In the genomic region with DNA sequence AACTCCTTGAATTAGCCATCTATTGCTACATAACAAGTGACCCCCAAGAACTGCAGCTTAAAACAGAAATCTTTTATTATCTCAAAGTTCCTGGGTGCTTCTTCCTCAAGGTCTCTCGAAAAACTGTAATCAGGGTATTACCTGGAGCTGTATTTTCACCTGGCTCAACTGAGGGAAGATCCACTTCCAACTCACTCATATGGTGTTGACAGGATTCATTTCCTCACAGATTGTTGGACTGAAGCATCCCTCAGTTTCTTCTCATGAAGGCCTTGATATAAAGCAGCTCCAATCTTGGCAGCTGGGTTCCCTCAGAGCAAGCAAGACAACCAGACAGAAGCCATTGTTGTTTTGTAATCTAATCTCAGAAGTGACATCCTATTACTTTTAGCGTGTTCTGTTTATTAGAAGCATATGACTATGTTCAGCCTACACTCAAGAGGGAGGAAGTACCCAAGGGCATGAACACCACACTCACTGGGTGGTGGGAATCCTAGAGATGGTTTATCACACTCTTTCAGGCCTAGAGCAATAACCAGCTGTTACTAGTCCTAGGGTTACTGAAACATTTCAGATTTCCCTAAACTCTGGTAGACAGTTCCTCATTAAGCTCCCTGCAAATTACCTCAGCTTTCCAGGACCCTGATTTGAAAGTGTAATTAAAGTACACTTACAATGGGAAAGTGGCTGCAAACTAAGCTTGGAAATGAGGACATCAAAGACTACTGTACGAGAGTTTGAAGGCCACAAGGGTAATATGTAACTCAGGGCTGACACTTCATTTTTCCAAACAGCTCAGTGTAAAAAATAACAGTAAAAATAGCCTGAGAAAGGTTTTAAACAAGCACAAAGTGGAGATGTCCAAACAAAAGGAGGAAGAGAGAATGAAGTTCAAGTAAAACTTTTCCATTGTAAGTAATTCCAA, we compare ENCODE assay signal across 20 cellular contexts.
A peak's percentile ranks its signal among the peaks of the same experiment; 100 is the strongest.
DNase-seq lines count a peak whose midpoint lies in the region; ATAC-seq and TF ChIP-seq lines count a peak whose summit lies in the region.
"Had no signal": no experiment of that assay in that cellular context is flagged by ENCODE, and none has a peak within 500 bp of the region (broad histone marks: within the 10 kb centered on the region; RNA-seq: fewer than 3 reads in every experiment).

No MANE protein-coding gene starts in this region.

- H3K4me1 ChIP-seq in BE2C (peaks cover 36% of the 10 kb centered on the region), lower lobe of right lung (peaks cover 26% of the 10 kb centered on the region), endodermal cell (ENCODE audit: control insufficient read depth, insufficient read depth, low read length) (no peaks in the 10 kb centered on the region)

- no peak for TF ChIP-seq CTCF in BE2C (IDR thresholded peaks at IDR 0.05; ENCODE audit: low read depth, low read length)
- TF ChIP-seq CTCF in HFF-Myc (IDR thresholded peaks at IDR 0.05; ENCODE audit: low read depth, low read length, missing control alignments): no peak
- TF ChIP-seq CTCF in WTC11 (IDR thresholded peaks at IDR 0.05): no peak
- TF ChIP-seq CTCF in lower lobe of right lung (IDR thresholded peaks at IDR 0.05): no peak
- no peak for TF ChIP-seq CTCF in endodermal cell (conservative IDR thresholded peaks at IDR 0.05)
- TF ChIP-seq CTCF in activated CD8-positive, alpha-beta T cell treated with anti-CD3 and anti-CD28 coated beads for 36 hours (IDR thresholded peaks at IDR 0.05): no peak
- no peak for TF ChIP-seq CTCF in type B pancreatic cell (conservative IDR thresholded peaks at IDR 0.05)

- H3K36me3 ChIP-seq in BE2C (no peaks in the 10 kb centered on the region), lower lobe of right lung (no peaks in the 10 kb centered on the region), endodermal cell (ENCODE audit: control insufficient read depth, insufficient read depth, low read length) (no peaks in the 10 kb centered on the region)

- ATAC-seq in WTC11 (no peak), lower lobe of right lung (peak; percentile 44 to 78), HG02759 (IDR thresholded peaks at IDR 0.05; ENCODE audit: unreplicated experiment) (no peak)
- ATAC-seq in activated CD8-positive, alpha-beta T cell treated with anti-CD3 and anti-CD28 coated beads for 36 hours: no peak
- ATAC-seq: K562, Panc1, Right ventricle myocardium inferior had no signal

- no peaks in the 10 kb centered on the region for H3K27me3 ChIP-seq in BE2C
- H3K27me3 ChIP-seq in lower lobe of right lung (ENCODE audit: low read depth): no peaks in the 10 kb centered on the region
- H3K27me3 ChIP-seq in endodermal cell (ENCODE audit: control insufficient read depth, insufficient read depth, low read length, poor library complexity, severe bottlenecking): no peaks in the 10 kb centered on the region

- H3K27me3 Mint-ChIP-seq in WTC11 (ENCODE audit: low read depth): peaks cover 3% of the 10 kb centered on the region; the same call in 1 of the 2 replicates
- peaks cover 12% of the 10 kb centered on the region for H3K27me3 Mint-ChIP-seq in endodermal cell (ENCODE audit: insufficient read depth)
- H3K27me3 Mint-ChIP-seq in activated CD8-positive, alpha-beta T cell treated with anti-CD3 and anti-CD28 coated beads for 36 hours: peaks cover 3% of the 10 kb centered on the region
- no peaks in the 10 kb centered on the region for H3K27me3 Mint-ChIP-seq in type B pancreatic cell
- H3K27me3 Mint-ChIP-seq: CD4-positive, CD25-positive, alpha-beta regulatory T cell had no signal

- H3K4me3 Mint-ChIP-seq in WTC11 (no peak overlapping the region), endodermal cell (no peak overlapping the region), type B pancreatic cell (no peak overlapping the region)
- no peak overlapping the region for H3K4me3 Mint-ChIP-seq in activated CD8-positive, alpha-beta T cell treated with anti-CD3 and anti-CD28 coated beads for 36 hours
- H3K4me3 Mint-ChIP-seq: CD4-positive, CD25-positive, alpha-beta regulatory T cell; H9 had no signal

- H3K9me3 ChIP-seq in BE2C: no peaks in the 10 kb centered on the region
- no peaks in the 10 kb centered on the region for H3K9me3 ChIP-seq in lower lobe of right lung
- H3K9me3 ChIP-seq in endodermal cell (ENCODE audit: control insufficient read depth, low read length): no peaks in the 10 kb centered on the region

- H3K9ac ChIP-seq in endodermal cell (ENCODE audit: extremely low read depth, low read length, poor library complexity, severe bottlenecking): no peak overlapping the region

- H3K36me3 Mint-ChIP-seq in WTC11 (no peaks in the 10 kb centered on the region), endodermal cell (ENCODE audit: low read depth) (no peaks in the 10 kb centered on the region), type B pancreatic cell (no peaks in the 10 kb centered on the region)
- H3K36me3 Mint-ChIP-seq in activated CD8-positive, alpha-beta T cell treated with anti-CD3 and anti-CD28 coated beads for 36 hours (ENCODE audit: low read depth): no peaks in the 10 kb centered on the region
- H3K36me3 Mint-ChIP-seq: CD4-positive, CD25-positive, alpha-beta regulatory T cell had no signal

- H3K4me1 Mint-ChIP-seq in WTC11: no peaks in the 10 kb centered on the region
- peaks cover 5% of the 10 kb centered on the region for H3K4me1 Mint-ChIP-seq in endodermal cell
- no peaks in the 10 kb centered on the region for H3K4me1 Mint-ChIP-seq in activated CD8-positive, alpha-beta T cell treated with anti-CD3 and anti-CD28 coated beads for 36 hours (ENCODE audit: low read depth)
- H3K4me1 Mint-ChIP-seq in type B pancreatic cell (ENCODE audit: unreplicated experiment): peaks cover 12% of the 10 kb centered on the region
- H3K4me1 Mint-ChIP-seq: CD4-positive, CD25-positive, alpha-beta regulatory T cell; H9 had no signal

- CTCF ChIA-PET in WTC11 (lab: Charles Lee): interaction anchor here (1.0 to 1.8 kb wide), 2 partner anchors 12 to 13 kb away, joined by 3 to 4 read pairs; no protein-coding TSS in a partner anchor
- CTCF ChIA-PET in activated CD8-positive, alpha-beta T cell treated with anti-CD3 and anti-CD28 coated beads for 36 hours (lab: Charles Lee): interaction anchor here (1.5 to 2.0 kb wide), 2 partner anchors 12 to 134 kb away, joined by 5 to 7 read pairs; no protein-coding TSS in a partner anchor

- peak overlapping the region; percentile 26 for H3K4me3 ChIP-seq in BE2C (ENCODE audit: low read depth, low read length)
- no peak overlapping the region for H3K4me3 ChIP-seq in HFF-Myc (replicated peaks; ENCODE audit: low read depth, low read length)
- H3K4me3 ChIP-seq in lower lobe of right lung: no peak overlapping the region
- no peak overlapping the region for H3K4me3 ChIP-seq in endodermal cell (ENCODE audit: low read length)
- H3K4me3 ChIP-seq: K562 had no signal

- no peak overlapping the region for H3K27ac Mint-ChIP-seq in WTC11
- no peak overlapping the region for H3K27ac Mint-ChIP-seq in endodermal cell
- H3K27ac Mint-ChIP-seq in activated CD8-positive, alpha-beta T cell treated with anti-CD3 and anti-CD28 coated beads for 36 hours: no peak overlapping the region
- no peak overlapping the region for H3K27ac Mint-ChIP-seq in type B pancreatic cell
- H3K27ac Mint-ChIP-seq: CD4-positive, CD25-positive, alpha-beta regulatory T cell; H9 had no signal

- WGBS in endodermal cell (ENCODE audit: insufficient coverage in 1 of 2, insufficient read length in 1 of 2), 2 experiments: 92 to 100% methylated on average over 2 to 3 of the region's 3 CpGs

- POLR2A ChIA-PET in WTC11 (lab: Charles Lee): no interaction called here
- POLR2A ChIA-PET in activated CD8-positive, alpha-beta T cell treated with anti-CD3 and anti-CD28 coated beads for 36 hours (lab: Charles Lee): no interaction called here

- intact Hi-C loops in lower lobe of right lung (cut with DNase I): no loop called here
- intact Hi-C loops in activated CD8-positive, alpha-beta T cell treated with anti-CD3 and anti-CD28 coated beads for 36 hours (cut with micrococcal nuclease): no loop called here

- H3K27ac ChIP-seq in lower lobe of right lung (no peak overlapping the region), endodermal cell (ENCODE audit: low read depth, low read length) (no peak overlapping the region)

- DNase-seq in BE2C (peak; percentile 27), HFF-Myc (ENCODE audit: extremely low read depth, low read depth) (peak; percentile 19), WTC11 (ENCODE audit: low spot score) (no peak), lower lobe of right lung (no peak), endodermal cell (no peak), type B pancreatic cell (ENCODE audit: extremely low spot score, unreplicated experiment) (no peak)
- DNase-seq in activated CD8-positive, alpha-beta T cell treated with anti-CD3 and anti-CD28 coated beads for 36 hours: no peak
- DNase-seq: ACHN; AML-193; CD4-positive, CD25-positive, alpha-beta regulatory T cell; EL; H9; NCI-H1048; NCI-H1436 treated with DMSO at 0.1 percent for 48 hours; NCI-H2081; NCI-H510A had no signal

- H3K9me3 Mint-ChIP-seq in WTC11: no peaks in the 10 kb centered on the region
- H3K9me3 Mint-ChIP-seq in endodermal cell: no peaks in the 10 kb centered on the region
- H3K9me3 Mint-ChIP-seq in activated CD8-positive, alpha-beta T cell treated with anti-CD3 and anti-CD28 coated beads for 36 hours: no peaks in the 10 kb centered on the region
- peaks cover 4% of the 10 kb centered on the region for H3K9me3 Mint-ChIP-seq in type B pancreatic cell
- H3K9me3 Mint-ChIP-seq: CD4-positive, CD25-positive, alpha-beta regulatory T cell; H9 had no signal

TF ChIP-seq in WTC11, 78 proteins besides CTCF, POLR2A, EP300 and RAD21:
- TF ChIP-seq GABPB1 (CRISPR knock-in tag; IDR thresholded peaks at IDR 0.05) (peak; percentile 38; the same call in 1 of the 2 replicates), OVOL2 (CRISPR knock-in tag; IDR thresholded peaks at IDR 0.05; ENCODE audit: borderline replicate concordance) (no peak)

Comparison
In these comparisons a context has a peak if more than half of its experiments do, and no peak if none do; other contexts are left out.
1. DNase-seq: peak in BE2C (single experiment) and HFF-Myc (single experiment); none in WTC11 (single experiment), lower lobe of right lung (single experiment), endodermal cell (single experiment), activated CD8-positive, alpha-beta T cell treated with anti-CD3 and anti-CD28 coated beads for 36 hours (single experiment) and type B pancreatic cell (single experiment).
2. ATAC-seq: peak in lower lobe of right lung (2 of 2); none in WTC11 (single experiment), HG02759 (single experiment) and activated CD8-positive, alpha-beta T cell treated with anti-CD3 and anti-CD28 coated beads for 36 hours (single experiment).